ENCODE assay signal across 21 cellular contexts in genomic region chr1:209427277-209427676, GRCh38.
DNase-seq lines count a peak whose midpoint lies in the region; ATAC-seq, FAIRE-seq and TF ChIP-seq lines count a peak whose summit lies in the region.
"Had no signal": no experiment of that assay in that cellular context is flagged by ENCODE, and none has a peak within 500 bp of the region (broad histone marks: within the 10 kb centered on the region; RNA-seq: fewer than 3 reads in every experiment).

No MANE protein-coding gene starts in this region.

- POLR2A ChIA-PET in WTC11 (lab: Charles Lee): no interaction called here

- no peak for ATAC-seq in WTC11

- H3K4me1 ChIP-seq in esophagus (ENCODE audit: control insufficient read depth in 2 of 2, insufficient read depth in 2 of 2, low read length in 1 of 2): peaks cover 3 to 7% of the 10 kb centered on the region in 2 donors
- H3K4me1 ChIP-seq: BE2C, SJSA1 had no signal

- H3K27ac Mint-ChIP-seq in WTC11 (peak overlapping the region; percentile 69; the same call in 1 of the 2 replicates), osteocyte (ENCODE audit: unreplicated experiment) (no peak overlapping the region)
- H3K27ac Mint-ChIP-seq: CD4-positive, alpha-beta memory T cell had no signal

- no peak for TF ChIP-seq CTCF in WTC11 (IDR thresholded peaks at IDR 0.05)
- TF ChIP-seq CTCF in osteocyte (IDR thresholded peaks at IDR 0.05): no peak

- DNase-seq in WTC11 (ENCODE audit: low spot score) (no peak), osteocyte (ENCODE audit: extremely low spot score, unreplicated experiment) (peak; percentile 49), NCI-H2171 (lab: John Stamatoyannopoulos, UW) (no peak), frontal cortex (ENCODE audit: low spot score in 2 of 2) (no peak), GM19239 (ENCODE audit: insufficient read length, low spot score) (no peak), GOT3 (lab: John Stamatoyannopoulos, UW) (no peak)
- DNase-seq: BE2C; CD4-positive, alpha-beta memory T cell; DMS79 treated with DMSO at 0.1 percent for 48 hours; GDM1; HCEC 1CT; IMR-90; Kasumi-1; NCI-H1417; NCI-H1930; NCI-H510A treated with DMSO at 0.1 percent for 48 hours; RPMI8226 had no signal

- peak overlapping the region; percentile 82 to 94 for H3K27ac ChIP-seq in esophagus (ENCODE audit: low read depth in 2 of 2, low read length in 1 of 2)
- H3K27ac ChIP-seq: SJSA1 had no signal

- H3K4me1 Mint-ChIP-seq in WTC11 (peaks cover 83% of the 10 kb centered on the region), osteocyte (ENCODE audit: unreplicated experiment) (no peaks in the 10 kb centered on the region)

- peak overlapping the region in 1 of 2 donors; percentile 34 for H3K4me3 ChIP-seq in esophagus (ENCODE audit: low read depth in 1 of 2, low read length in 2 of 2)
- H3K4me3 ChIP-seq: SJSA1 had no signal

- no peaks in the 10 kb centered on the region for H3K9me3 ChIP-seq in esophagus (ENCODE audit: control insufficient read depth in 2 of 2, insufficient read depth in 1 of 2, low read depth in 1 of 2, low read length in 1 of 2)
- H3K9me3 ChIP-seq: BE2C, SJSA1 had no signal

- H3K36me3 ChIP-seq in esophagus (ENCODE audit: control insufficient read depth in 2 of 2, insufficient read depth in 2 of 2, low read length in 1 of 2): peaks cover 0 to 13% of the 10 kb centered on the region in 2 donors
- H3K36me3 ChIP-seq: BE2C, SJSA1 had no signal

- H3K36me3 Mint-ChIP-seq in WTC11 (peaks cover 29% of the 10 kb centered on the region), osteocyte (ENCODE audit: unreplicated experiment) (no peaks in the 10 kb centered on the region)
- H3K36me3 Mint-ChIP-seq: CD4-positive, alpha-beta memory T cell had no signal

- H3K4me3 Mint-ChIP-seq in WTC11 (peak overlapping the region; percentile 89), osteocyte (ENCODE audit: unreplicated experiment) (no peak overlapping the region)
- H3K4me3 Mint-ChIP-seq: CD4-positive, alpha-beta memory T cell had no signal

- no peaks in the 10 kb centered on the region for H3K27me3 ChIP-seq in esophagus (ENCODE audit: control insufficient read depth in 1 of 2, insufficient read depth in 2 of 2, low read length in 2 of 2)
- H3K27me3 ChIP-seq: BE2C, SJSA1 had no signal

- no peak for FAIRE-seq in frontal cortex (lab: Jason Lieb, UNC)
- no peak for FAIRE-seq in GM19239 (lab: Jason Lieb, UNC)
- FAIRE-seq: D721Med, GM12892 had no signal

- peaks cover 8% of the 10 kb centered on the region; the same call in 1 of the 2 replicates for H3K27me3 Mint-ChIP-seq in WTC11 (ENCODE audit: low read depth)
- peaks cover 50% of the 10 kb centered on the region for H3K27me3 Mint-ChIP-seq in osteocyte (ENCODE audit: unreplicated experiment)

- WGBS in esophagus, 2 donors: 48 to 63% methylated on average over 7 of the region's 7 CpGs

- 0 out of 2 replicates have a peak, but pooled peaks cover 4% of the 10 kb centered on the region for H3K9me3 Mint-ChIP-seq in WTC11
- H3K9me3 Mint-ChIP-seq in osteocyte (ENCODE audit: unreplicated experiment): no peaks in the 10 kb centered on the region

- CTCF ChIA-PET in WTC11 (lab: Charles Lee): interaction anchor here (1.0 to 1.9 kb wide), 5 partner anchors 8 to 149 kb away, joined by 3 to 17 read pairs (median 3); no protein-coding TSS in a partner anchor

TF ChIP-seq in WTC11, 78 proteins besides CTCF, POLR2A, EP300 and RAD21:
- TF ChIP-seq CREM (CRISPR knock-in tag; IDR thresholded peaks at IDR 0.05) (no peak), EMX1 (CRISPR knock-in tag; IDR thresholded peaks at IDR 0.05) (no peak), JUN (CRISPR knock-in tag; IDR thresholded peaks at IDR 0.05) (no peak), ZNF317 (CRISPR knock-in tag; IDR thresholded peaks at IDR 0.05; ENCODE audit: borderline replicate concordance, low read depth) (no peak), CREB1 (CRISPR knock-in tag; IDR thresholded peaks at IDR 0.05) (no peak)
